1 cellular context compared by ENCODE assay signal in the genomic region with DNA sequence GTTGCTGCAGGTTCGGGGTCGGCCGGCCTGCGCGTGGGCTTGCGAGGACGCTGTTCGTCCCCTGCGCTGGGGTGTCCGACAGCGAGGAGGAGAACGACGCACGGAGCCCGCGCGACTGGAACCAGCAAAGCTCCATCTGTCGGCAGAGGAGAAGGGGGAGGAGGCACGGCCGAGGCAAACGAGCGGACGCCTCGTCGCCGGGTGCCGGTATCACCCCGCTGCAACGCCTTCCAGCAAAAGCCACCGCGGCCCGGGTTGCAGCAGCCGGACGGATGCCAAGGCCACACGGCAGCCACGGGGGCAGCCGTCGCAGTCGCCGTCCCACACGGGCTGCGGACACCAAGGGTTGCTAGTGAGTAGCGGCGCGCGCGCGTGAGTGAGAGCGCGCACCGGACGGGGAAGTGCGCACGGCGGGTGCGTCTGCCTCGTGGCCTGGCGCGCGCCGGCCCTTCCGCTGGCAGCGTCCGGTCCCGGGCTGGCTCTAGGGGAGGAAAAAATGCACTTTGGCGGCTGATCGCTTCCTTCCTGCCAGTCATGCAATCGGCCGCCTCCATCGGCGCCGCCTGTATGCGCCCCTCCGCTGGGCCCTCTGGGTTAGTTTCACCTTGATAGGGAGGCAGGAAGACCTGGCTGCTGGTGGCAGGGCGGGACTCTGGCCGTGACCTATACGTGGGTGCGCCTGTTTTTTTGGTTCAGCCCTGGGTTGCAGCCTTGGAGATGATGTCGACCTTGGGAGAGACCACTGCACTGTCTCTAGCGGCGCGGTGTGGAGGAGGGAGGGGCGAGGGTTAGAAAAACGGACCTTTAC.
TF ChIP-seq lines count a peak whose summit lies in the region.

No MANE protein-coding gene starts in this region.

TF ChIP-seq in HepG2, 621 proteins besides CTCF, POLR2A, EP300 and RAD21 (continued from another document and continues in another):
- TF ChIP-seq, protein P1, sequence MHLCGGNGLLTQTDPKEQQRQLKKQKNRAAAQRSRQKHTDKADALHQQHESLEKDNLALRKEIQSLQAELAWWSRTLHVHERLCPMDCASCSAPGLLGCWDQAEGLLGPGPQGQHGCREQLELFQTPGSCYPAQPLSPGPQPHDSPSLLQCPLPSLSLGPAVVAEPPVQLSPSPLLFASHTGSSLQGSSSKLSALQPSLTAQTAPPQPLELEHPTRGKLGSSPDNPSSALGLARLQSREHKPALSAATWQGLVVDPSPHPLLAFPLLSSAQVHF (CRISPR knock-in tag; IDR thresholded peaks at IDR 0.05): peak; percentile 88
- TF ChIP-seq CBX1 (IDR thresholded peaks at IDR 0.05; ENCODE audit: low read depth): no peak
- TF ChIP-seq ZNF572 (CRISPR knock-in tag; IDR thresholded peaks at IDR 0.05): no peak
- TF ChIP-seq, protein P2, sequence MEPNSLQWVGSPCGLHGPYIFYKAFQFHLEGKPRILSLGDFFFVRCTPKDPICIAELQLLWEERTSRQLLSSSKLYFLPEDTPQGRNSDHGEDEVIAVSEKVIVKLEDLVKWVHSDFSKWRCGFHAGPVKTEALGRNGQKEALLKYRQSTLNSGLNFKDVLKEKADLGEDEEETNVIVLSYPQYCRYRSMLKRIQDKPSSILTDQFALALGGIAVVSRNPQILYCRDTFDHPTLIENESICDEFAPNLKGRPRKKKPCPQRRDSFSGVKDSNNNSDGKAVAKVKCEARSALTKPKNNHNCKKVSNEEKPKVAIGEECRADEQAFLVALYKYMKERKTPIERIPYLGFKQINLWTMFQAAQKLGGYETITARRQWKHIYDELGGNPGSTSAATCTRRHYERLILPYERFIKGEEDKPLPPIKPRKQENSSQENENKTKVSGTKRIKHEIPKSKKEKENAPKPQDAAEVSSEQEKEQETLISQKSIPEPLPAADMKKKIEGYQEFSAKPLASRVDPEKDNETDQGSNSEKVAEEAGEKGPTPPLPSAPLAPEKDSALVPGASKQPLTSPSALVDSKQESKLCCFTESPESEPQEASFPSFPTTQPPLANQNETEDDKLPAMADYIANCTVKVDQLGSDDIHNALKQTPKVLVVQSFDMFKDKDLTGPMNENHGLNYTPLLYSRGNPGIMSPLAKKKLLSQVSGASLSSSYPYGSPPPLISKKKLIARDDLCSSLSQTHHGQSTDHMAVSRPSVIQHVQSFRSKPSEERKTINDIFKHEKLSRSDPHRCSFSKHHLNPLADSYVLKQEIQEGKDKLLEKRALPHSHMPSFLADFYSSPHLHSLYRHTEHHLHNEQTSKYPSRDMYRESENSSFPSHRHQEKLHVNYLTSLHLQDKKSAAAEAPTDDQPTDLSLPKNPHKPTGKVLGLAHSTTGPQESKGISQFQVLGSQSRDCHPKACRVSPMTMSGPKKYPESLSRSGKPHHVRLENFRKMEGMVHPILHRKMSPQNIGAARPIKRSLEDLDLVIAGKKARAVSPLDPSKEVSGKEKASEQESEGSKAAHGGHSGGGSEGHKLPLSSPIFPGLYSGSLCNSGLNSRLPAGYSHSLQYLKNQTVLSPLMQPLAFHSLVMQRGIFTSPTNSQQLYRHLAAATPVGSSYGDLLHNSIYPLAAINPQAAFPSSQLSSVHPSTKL (CRISPR knock-in tag; IDR thresholded peaks at IDR 0.05): peak; percentile 57; the same call in 1 of the 2 replicates
- TF ChIP-seq, protein P3, sequence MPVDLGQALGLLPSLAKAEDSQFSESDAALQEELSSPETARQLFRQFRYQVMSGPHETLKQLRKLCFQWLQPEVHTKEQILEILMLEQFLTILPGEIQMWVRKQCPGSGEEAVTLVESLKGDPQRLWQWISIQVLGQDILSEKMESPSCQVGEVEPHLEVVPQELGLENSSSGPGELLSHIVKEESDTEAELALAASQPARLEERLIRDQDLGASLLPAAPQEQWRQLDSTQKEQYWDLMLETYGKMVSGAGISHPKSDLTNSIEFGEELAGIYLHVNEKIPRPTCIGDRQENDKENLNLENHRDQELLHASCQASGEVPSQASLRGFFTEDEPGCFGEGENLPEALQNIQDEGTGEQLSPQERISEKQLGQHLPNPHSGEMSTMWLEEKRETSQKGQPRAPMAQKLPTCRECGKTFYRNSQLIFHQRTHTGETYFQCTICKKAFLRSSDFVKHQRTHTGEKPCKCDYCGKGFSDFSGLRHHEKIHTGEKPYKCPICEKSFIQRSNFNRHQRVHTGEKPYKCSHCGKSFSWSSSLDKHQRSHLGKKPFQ (CRISPR knock-in tag; IDR thresholded peaks at IDR 0.05; ENCODE audit: insufficient replicate concordance): no peak
- no peak for TF ChIP-seq ZNF260 (CRISPR knock-in tag; IDR thresholded peaks at IDR 0.05; ENCODE audit: borderline replicate concordance, low read depth)
- TF ChIP-seq SMARCC2 (IDR thresholded peaks at IDR 0.05): no peak
- TF ChIP-seq, protein P4, sequence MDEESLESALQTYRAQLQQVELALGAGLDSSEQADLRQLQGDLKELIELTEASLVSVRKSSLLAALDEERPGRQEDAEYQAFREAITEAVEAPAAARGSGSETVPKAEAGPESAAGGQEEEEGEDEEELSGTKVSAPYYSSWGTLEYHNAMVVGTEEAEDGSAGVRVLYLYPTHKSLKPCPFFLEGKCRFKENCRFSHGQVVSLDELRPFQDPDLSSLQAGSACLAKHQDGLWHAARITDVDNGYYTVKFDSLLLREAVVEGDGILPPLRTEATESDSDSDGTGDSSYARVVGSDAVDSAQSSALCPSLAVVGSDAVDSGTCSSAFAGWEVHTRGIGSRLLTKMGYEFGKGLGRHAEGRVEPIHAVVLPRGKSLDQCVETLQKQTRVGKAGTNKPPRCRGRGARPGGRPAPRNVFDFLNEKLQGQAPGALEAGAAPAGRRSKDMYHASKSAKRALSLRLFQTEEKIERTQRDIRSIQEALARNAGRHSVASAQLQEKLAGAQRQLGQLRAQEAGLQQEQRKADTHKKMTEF (CRISPR knock-in tag; IDR thresholded peaks at IDR 0.05): peak; percentile 84
- TF ChIP-seq RFX3 (CRISPR knock-in tag; IDR thresholded peaks at IDR 0.05): no peak
- TF ChIP-seq, protein P5, sequence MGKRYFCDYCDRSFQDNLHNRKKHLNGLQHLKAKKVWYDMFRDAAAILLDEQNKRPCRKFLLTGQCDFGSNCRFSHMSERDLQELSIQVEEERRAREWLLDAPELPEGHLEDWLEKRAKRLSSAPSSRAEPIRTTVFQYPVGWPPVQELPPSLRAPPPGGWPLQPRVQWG (CRISPR knock-in tag; IDR thresholded peaks at IDR 0.05; ENCODE audit: borderline replicate concordance, low read depth): no peak
- no peak for TF ChIP-seq ZBTB8A (CRISPR knock-in tag; IDR thresholded peaks at IDR 0.05; ENCODE audit: borderline replicate concordance, low read depth)
- no peak for TF ChIP-seq SOX5 (CRISPR knock-in tag; IDR thresholded peaks at IDR 0.05; ENCODE audit: borderline replicate concordance)
- TF ChIP-seq MTF1 (CRISPR knock-in tag; IDR thresholded peaks at IDR 0.05): peak; percentile 82
- TF ChIP-seq PCBP2 (optimal IDR thresholded peaks at IDR 0.05; ENCODE audit: low read depth, low read length, poor library complexity, severe bottlenecking): no peak
- TF ChIP-seq ZNF292 (CRISPR knock-in tag; IDR thresholded peaks at IDR 0.05; ENCODE audit: borderline replicate concordance, low read depth): 0 out of 2 replicates have a peak, but pooled peaks have one; percentile 54
- TF ChIP-seq, protein P6, sequence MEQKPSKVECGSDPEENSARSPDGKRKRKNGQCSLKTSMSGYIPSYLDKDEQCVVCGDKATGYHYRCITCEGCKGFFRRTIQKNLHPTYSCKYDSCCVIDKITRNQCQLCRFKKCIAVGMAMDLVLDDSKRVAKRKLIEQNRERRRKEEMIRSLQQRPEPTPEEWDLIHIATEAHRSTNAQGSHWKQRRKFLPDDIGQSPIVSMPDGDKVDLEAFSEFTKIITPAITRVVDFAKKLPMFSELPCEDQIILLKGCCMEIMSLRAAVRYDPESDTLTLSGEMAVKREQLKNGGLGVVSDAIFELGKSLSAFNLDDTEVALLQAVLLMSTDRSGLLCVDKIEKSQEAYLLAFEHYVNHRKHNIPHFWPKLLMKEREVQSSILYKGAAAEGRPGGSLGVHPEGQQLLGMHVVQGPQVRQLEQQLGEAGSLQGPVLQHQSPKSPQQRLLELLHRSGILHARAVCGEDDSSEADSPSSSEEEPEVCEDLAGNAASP (CRISPR knock-in tag; IDR thresholded peaks at IDR 0.05; ENCODE audit: borderline replicate concordance): no peak
- TF ChIP-seq SAP130 (CRISPR knock-in tag; IDR thresholded peaks at IDR 0.05; ENCODE audit: low read depth): peak; percentile 53
- TF ChIP-seq, protein P7, sequence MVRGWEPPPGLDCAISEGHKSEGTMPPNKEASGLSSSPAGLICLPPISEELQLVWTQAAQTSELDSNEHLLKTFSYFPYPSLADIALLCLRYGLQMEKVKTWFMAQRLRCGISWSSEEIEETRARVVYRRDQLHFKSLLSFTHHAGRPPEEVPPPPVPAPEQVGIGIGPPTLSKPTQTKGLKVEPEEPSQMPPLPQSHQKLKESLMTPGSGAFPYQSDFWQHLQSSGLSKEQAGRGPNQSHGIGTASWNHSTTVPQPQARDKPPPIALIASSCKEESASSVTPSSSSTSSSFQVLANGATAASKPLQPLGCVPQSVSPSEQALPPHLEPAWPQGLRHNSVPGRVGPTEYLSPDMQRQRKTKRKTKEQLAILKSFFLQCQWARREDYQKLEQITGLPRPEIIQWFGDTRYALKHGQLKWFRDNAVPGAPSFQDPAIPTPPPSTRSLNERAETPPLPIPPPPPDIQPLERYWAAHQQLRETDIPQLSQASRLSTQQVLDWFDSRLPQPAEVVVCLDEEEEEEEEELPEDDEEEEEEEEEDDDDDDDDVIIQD (CRISPR knock-in tag; IDR thresholded peaks at IDR 0.05; ENCODE audit: low read depth): no peak
- no peak for TF ChIP-seq ZEB1 (IDR thresholded peaks at IDR 0.05; ENCODE audit: insufficient replicate concordance, low read depth)
- no peak for TF ChIP-seq ZNF44 (CRISPR knock-in tag; IDR thresholded peaks at IDR 0.05)
- no peak for TF ChIP-seq NFRKB (IDR thresholded peaks at IDR 0.05)
- TF ChIP-seq RARG (CRISPR knock-in tag; IDR thresholded peaks at IDR 0.05; ENCODE audit: low read depth): no peak
- no peak for TF ChIP-seq ZNF878 (CRISPR knock-in tag; IDR thresholded peaks at IDR 0.05)
- no peak; the same call in 1 of the 2 replicates for TF ChIP-seq TBX2 (CRISPR knock-in tag; IDR thresholded peaks at IDR 0.05; ENCODE audit: borderline replicate concordance)
- no peak for TF ChIP-seq MLLT10 (CRISPR knock-in tag; IDR thresholded peaks at IDR 0.05)
- TF ChIP-seq, protein P8, sequence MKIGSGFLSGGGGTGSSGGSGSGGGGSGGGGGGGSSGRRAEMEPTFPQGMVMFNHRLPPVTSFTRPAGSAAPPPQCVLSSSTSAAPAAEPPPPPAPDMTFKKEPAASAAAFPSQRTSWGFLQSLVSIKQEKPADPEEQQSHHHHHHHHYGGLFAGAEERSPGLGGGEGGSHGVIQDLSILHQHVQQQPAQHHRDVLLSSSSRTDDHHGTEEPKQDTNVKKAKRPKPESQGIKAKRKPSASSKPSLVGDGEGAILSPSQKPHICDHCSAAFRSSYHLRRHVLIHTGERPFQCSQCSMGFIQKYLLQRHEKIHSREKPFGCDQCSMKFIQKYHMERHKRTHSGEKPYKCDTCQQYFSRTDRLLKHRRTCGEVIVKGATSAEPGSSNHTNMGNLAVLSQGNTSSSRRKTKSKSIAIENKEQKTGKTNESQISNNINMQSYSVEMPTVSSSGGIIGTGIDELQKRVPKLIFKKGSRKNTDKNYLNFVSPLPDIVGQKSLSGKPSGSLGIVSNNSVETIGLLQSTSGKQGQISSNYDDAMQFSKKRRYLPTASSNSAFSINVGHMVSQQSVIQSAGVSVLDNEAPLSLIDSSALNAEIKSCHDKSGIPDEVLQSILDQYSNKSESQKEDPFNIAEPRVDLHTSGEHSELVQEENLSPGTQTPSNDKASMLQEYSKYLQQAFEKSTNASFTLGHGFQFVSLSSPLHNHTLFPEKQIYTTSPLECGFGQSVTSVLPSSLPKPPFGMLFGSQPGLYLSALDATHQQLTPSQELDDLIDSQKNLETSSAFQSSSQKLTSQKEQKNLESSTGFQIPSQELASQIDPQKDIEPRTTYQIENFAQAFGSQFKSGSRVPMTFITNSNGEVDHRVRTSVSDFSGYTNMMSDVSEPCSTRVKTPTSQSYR (CRISPR knock-in tag; IDR thresholded peaks at IDR 0.05; ENCODE audit: borderline replicate concordance): no peak
- peak; percentile 47; the same call in 1 of the 2 replicates for TF ChIP-seq HOXA3 (CRISPR knock-in tag; IDR thresholded peaks at IDR 0.05)
- TF ChIP-seq, protein P9, sequence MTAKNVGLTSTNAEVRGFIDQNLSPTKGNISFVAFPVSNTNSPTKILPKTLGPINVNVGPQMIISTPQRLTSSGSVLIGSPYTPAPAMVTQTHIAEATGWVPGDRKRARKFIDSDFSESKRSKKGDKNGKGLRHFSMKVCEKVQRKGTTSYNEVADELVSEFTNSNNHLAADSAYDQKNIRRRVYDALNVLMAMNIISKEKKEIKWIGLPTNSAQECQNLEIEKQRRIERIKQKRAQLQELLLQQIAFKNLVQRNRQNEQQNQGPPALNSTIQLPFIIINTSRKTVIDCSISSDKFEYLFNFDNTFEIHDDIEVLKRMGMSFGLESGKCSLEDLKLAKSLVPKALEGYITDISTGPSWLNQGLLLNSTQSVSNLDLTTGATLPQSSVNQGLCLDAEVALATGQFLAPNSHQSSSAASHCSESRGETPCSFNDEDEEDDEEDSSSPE (CRISPR knock-in tag; IDR thresholded peaks at IDR 0.05): peak; percentile 70
- TF ChIP-seq ZNF670 (CRISPR knock-in tag; IDR thresholded peaks at IDR 0.05; ENCODE audit: borderline replicate concordance): no peak; the same call in 1 of the 2 replicates
- TF ChIP-seq ZNF501 (CRISPR knock-in tag; IDR thresholded peaks at IDR 0.05): peak; percentile 91
- TF ChIP-seq, protein P10, sequence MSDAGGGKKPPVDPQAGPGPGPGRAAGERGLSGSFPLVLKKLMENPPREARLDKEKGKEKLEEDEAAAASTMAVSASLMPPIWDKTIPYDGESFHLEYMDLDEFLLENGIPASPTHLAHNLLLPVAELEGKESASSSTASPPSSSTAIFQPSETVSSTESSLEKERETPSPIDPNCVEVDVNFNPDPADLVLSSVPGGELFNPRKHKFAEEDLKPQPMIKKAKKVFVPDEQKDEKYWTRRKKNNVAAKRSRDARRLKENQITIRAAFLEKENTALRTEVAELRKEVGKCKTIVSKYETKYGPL (CRISPR knock-in tag; IDR thresholded peaks at IDR 0.05): no peak
- TF ChIP-seq RXRB (CRISPR knock-in tag; IDR thresholded peaks at IDR 0.05; ENCODE audit: borderline replicate concordance): no peak
- TF ChIP-seq AKAP8 (CRISPR knock-in tag; IDR thresholded peaks at IDR 0.05): peak; percentile 62; the same call in 1 of the 2 replicates
- TF ChIP-seq RNF2 (conservative IDR thresholded peaks at IDR 0.05; ENCODE audit: low read depth): peak; percentile 82; the same call in 1 of the 2 replicates
